In genomic region chr10:71191019-71191418, GRCh38 we compare ENCODE assay signal across 3 cellular contexts.
TF ChIP-seq lines count a peak whose summit lies in the region.

No MANE protein-coding gene starts in this region.

TF ChIP-seq in GM23338, 12 proteins besides CTCF, POLR2A, EP300 and RAD21 (continues in another document):
- TF ChIP-seq ZNF331 (CRISPR knock-in tag; IDR thresholded peaks at IDR 0.05; ENCODE audit: low read depth) (no peak), ZNF114 (CRISPR knock-in tag; IDR thresholded peaks at IDR 0.05) (no peak), ETS1 (IDR thresholded peaks at IDR 0.05) (no peak), JUNB (IDR thresholded peaks at IDR 0.05; ENCODE audit: unreplicated experiment) (no peak), CREB1 (CRISPR knock-in tag; IDR thresholded peaks at IDR 0.05; ENCODE audit: low read depth) (no peak), REST (IDR thresholded peaks at IDR 0.05; ENCODE audit: unreplicated experiment) (no peak)

TF ChIP-seq in H1, 55 proteins besides CTCF, POLR2A, EP300 and RAD21:
- TF ChIP-seq CREB1 (IDR thresholded peaks at IDR 0.05): no peak

TF ChIP-seq in HepG2, 621 proteins besides CTCF, POLR2A, EP300 and RAD21:
- no peak for TF ChIP-seq ATRX (CRISPR knock-in tag; IDR thresholded peaks at IDR 0.05; ENCODE audit: borderline replicate concordance)
- no peak for TF ChIP-seq GZF1 (CRISPR knock-in tag; IDR thresholded peaks at IDR 0.05)
- TF ChIP-seq ZNF34 (CRISPR knock-in tag; IDR thresholded peaks at IDR 0.05; ENCODE audit: borderline replicate concordance): no peak
- TF ChIP-seq SIX1 (CRISPR knock-in tag; IDR thresholded peaks at IDR 0.05; ENCODE audit: borderline replicate concordance): no peak
- no peak for TF ChIP-seq MTA3 (CRISPR knock-in tag; IDR thresholded peaks at IDR 0.05)
- no peak for TF ChIP-seq ZMYM4 (CRISPR knock-in tag; IDR thresholded peaks at IDR 0.05)
- no peak for TF ChIP-seq ZNF615 (CRISPR knock-in tag; IDR thresholded peaks at IDR 0.05; ENCODE audit: borderline replicate concordance)
- TF ChIP-seq ZFP36 (IDR thresholded peaks at IDR 0.05; ENCODE audit: borderline replicate concordance, low read depth, low read length, partially characterized antibody): no peak
- TF ChIP-seq BORCS8-MEF2B (CRISPR knock-in tag; IDR thresholded peaks at IDR 0.05): no peak
- TF ChIP-seq TOE1 (CRISPR knock-in tag; IDR thresholded peaks at IDR 0.05): no peak
- TF ChIP-seq ZNF275 (CRISPR knock-in tag; IDR thresholded peaks at IDR 0.05; ENCODE audit: borderline replicate concordance): no peak
- TF ChIP-seq ZNF616 (CRISPR knock-in tag; IDR thresholded peaks at IDR 0.05; ENCODE audit: low read depth): no peak
- TF ChIP-seq CERS6 (CRISPR knock-in tag; IDR thresholded peaks at IDR 0.05): no peak
- TF ChIP-seq SRF (IDR thresholded peaks at IDR 0.05; ENCODE audit: low read depth, low read length): no peak
- TF ChIP-seq ISX (CRISPR knock-in tag; conservative IDR thresholded peaks at IDR 0.05): no peak
- no peak for TF ChIP-seq HNRNPUL1 (IDR thresholded peaks at IDR 0.05; ENCODE audit: low read depth, low read length)
- no peak for TF ChIP-seq ZNF20 (CRISPR knock-in tag; IDR thresholded peaks at IDR 0.05)
- no peak for TF ChIP-seq ZSCAN5A (CRISPR knock-in tag; IDR thresholded peaks at IDR 0.05; ENCODE audit: borderline replicate concordance)
- TF ChIP-seq BCLAF1 (IDR thresholded peaks at IDR 0.05): no peak
- TF ChIP-seq HINFP (CRISPR knock-in tag; IDR thresholded peaks at IDR 0.05; ENCODE audit: low read depth): no peak
